8 cellular contexts compared by ENCODE assay signal in the genomic region with DNA sequence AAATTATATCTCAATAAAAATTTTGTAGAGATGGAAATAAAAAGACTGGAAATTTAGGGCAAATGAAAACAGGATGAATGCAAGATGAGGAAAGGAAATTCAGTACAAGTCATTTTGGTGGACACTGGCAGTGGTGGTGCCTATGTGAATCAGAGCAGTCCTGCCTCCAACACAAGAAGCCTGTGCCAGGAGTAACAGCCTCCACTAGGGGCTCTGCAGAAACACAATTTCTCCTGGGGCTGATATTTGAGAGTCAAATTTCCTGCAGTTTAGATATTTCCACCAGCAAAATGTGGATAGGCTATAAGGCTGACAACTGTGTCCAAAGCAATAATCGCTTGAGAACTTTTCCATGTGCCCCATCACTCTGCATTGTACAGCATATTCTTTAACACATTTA. TPM values are rescaled to one million over a fixed set of nuclear protein-coding genes. Genes with fewer than 3 reads are reported as not detected.
A peak's percentile ranks its signal among the peaks of the same experiment; 100 is the strongest.
DNase-seq lines count a peak whose midpoint lies in the region; ATAC-seq and TF ChIP-seq lines count a peak whose summit lies in the region.

No MANE protein-coding gene starts in this region.

- intact Hi-C loops in sciatic nerve (cut with DNase I) = no loop called here

- H3K27ac ChIP-seq in coronary artery = no peak overlapping the region
- no peak overlapping the region for H3K27ac ChIP-seq in lung (ENCODE audit: low read depth in 1 of 2, low read length in 1 of 2)

- H3K36me3 ChIP-seq in lung (ENCODE audit: control insufficient read depth in 2 of 2, insufficient read depth in 2 of 2, low read length in 2 of 2) = no peaks in the 10 kb centered on the region

- WGBS in lung, 2 donors = 85 to 92% methylated on average over 1 of the region's 1 CpG

- in situ Hi-C loops in ACHN (cut with HindIII; ENCODE audit: low pct_ligation_motif_present, low pct_unique_long_range_greater_than_20kb, low sequenced_read_pairs) = no loop called here

- no peaks in the 10 kb centered on the region for H3K9me3 Mint-ChIP-seq in activated T-cell treated with anti-CD3 and anti-CD28 coated beads, Interleukin-2, amount 50 U/mL, for 72 hours
- no peaks in the 10 kb centered on the region for H3K9me3 Mint-ChIP-seq in stimulated activated naive B cell treated with anti-CD40 and anti-IgM and Interleukin-4, amounts not matched to agents 10 μg/mL and 1 μg/mL and 100 μg/mL, for 72 hours

- ATAC-seq in lung (ENCODE audit: insufficient read depth, low FRiP score) (no peak), sciatic nerve (no peak)
- no peak for ATAC-seq in activated T-cell treated with anti-CD3 and anti-CD28 coated beads, Interleukin-2, amount 50 U/mL, for 72 hours (replicated peaks in 1 of 2)
- ATAC-seq in stimulated activated naive B cell treated with anti-CD40 and anti-IgM and Interleukin-4, amounts not matched to agents 10 μg/mL and 1 μg/mL and 100 μg/mL, for 72 hours (replicated peaks) = no peak

- no peaks in the 10 kb centered on the region for H3K36me3 Mint-ChIP-seq in activated T-cell treated with anti-CD3 and anti-CD28 coated beads, Interleukin-2, amount 50 U/mL, for 72 hours (ENCODE audit: insufficient read depth in 2 of 2)
- H3K36me3 Mint-ChIP-seq in stimulated activated naive B cell treated with anti-CD40 and anti-IgM and Interleukin-4, amounts not matched to agents 10 μg/mL and 1 μg/mL and 100 μg/mL, for 72 hours = no peaks in the 10 kb centered on the region

- H3K4me3 Mint-ChIP-seq in activated T-cell treated with anti-CD3 and anti-CD28 coated beads, Interleukin-2, amount 50 U/mL, for 72 hours = no peak overlapping the region
- H3K4me3 Mint-ChIP-seq in stimulated activated naive B cell treated with anti-CD40 and anti-IgM and Interleukin-4, amounts not matched to agents 10 μg/mL and 1 μg/mL and 100 μg/mL, for 72 hours = no peak overlapping the region

- H3K27ac Mint-ChIP-seq in activated T-cell treated with anti-CD3 and anti-CD28 coated beads, Interleukin-2, amount 50 U/mL, for 72 hours = no peak overlapping the region
- no peak overlapping the region for H3K27ac Mint-ChIP-seq in stimulated activated naive B cell treated with anti-CD40 and anti-IgM and Interleukin-4, amounts not matched to agents 10 μg/mL and 1 μg/mL and 100 μg/mL, for 72 hours

- H3K27me3 ChIP-seq in lung (ENCODE audit: control insufficient read depth, insufficient read depth) = no peaks in the 10 kb centered on the region

- H3K4me3 ChIP-seq in coronary artery = no peak overlapping the region
- H3K4me3 ChIP-seq in lung = no peak overlapping the region

- no peaks in the 10 kb centered on the region for H3K4me1 ChIP-seq in lung (ENCODE audit: control insufficient read depth in 2 of 2, insufficient read depth in 2 of 2, low read length in 2 of 2)

- no peaks in the 10 kb centered on the region for H3K9me3 ChIP-seq in lung (ENCODE audit: control insufficient read depth in 2 of 2, insufficient read depth in 1 of 2, low read length in 1 of 2)

- DNase-seq in ACHN (peak; percentile 38), Kasumi-1 (lab: John Stamatoyannopoulos, UW) (peak; percentile 80 to 82), coronary artery (ENCODE audit: low spot score) (no peak), lung (ENCODE audit: low spot score) (no peak), germinal center (ENCODE audit: low spot score) (no peak), sciatic nerve (ENCODE audit: low spot score) (no peak)
- DNase-seq in activated T-cell treated with anti-CD3 and anti-CD28 coated beads, Interleukin-2, amount 50 U/mL, for 72 hours = no peak
- no peak for DNase-seq in stimulated activated naive B cell treated with anti-CD40 and anti-IgM and Interleukin-4, amounts not matched to agents 10 μg/mL and 1 μg/mL and 100 μg/mL, for 72 hours

- peaks cover 23% of the 10 kb centered on the region for H3K27me3 Mint-ChIP-seq in activated T-cell treated with anti-CD3 and anti-CD28 coated beads, Interleukin-2, amount 50 U/mL, for 72 hours (ENCODE audit: low read depth)
- peaks cover 24 to 32% of the 10 kb centered on the region in 2 donors for H3K27me3 Mint-ChIP-seq in stimulated activated naive B cell treated with anti-CD40 and anti-IgM and Interleukin-4, amounts not matched to agents 10 μg/mL and 1 μg/mL and 100 μg/mL, for 72 hours

- no peaks in the 10 kb centered on the region for H3K4me1 Mint-ChIP-seq in activated T-cell treated with anti-CD3 and anti-CD28 coated beads, Interleukin-2, amount 50 U/mL, for 72 hours (ENCODE audit: low read depth)
- peaks cover 3 to 4% of the 10 kb centered on the region in 2 donors for H3K4me1 Mint-ChIP-seq in stimulated activated naive B cell treated with anti-CD40 and anti-IgM and Interleukin-4, amounts not matched to agents 10 μg/mL and 1 μg/mL and 100 μg/mL, for 72 hours

- peak; percentile 55 for TF ChIP-seq CTCF in coronary artery (IDR thresholded peaks at IDR 0.05)
- TF ChIP-seq CTCF in lung (IDR thresholded peaks at IDR 0.05; ENCODE audit: control extremely low read depth, extremely low read depth) = peak; percentile 4

RNA-seq across cellular contexts. Expression of gene PLXDC2, which starts 4.7 kb away (rescaled TPM):
- total RNA-seq in lung = 10 to 100 TPM; 61.9 to 99.6 TPM
- 10 to 100 TPM; 11.8 to 19.6 TPM for polyA plus RNA-seq in lung
- total RNA-seq in activated T-cell treated with anti-CD3 and anti-CD28 coated beads, Interleukin-2, amount 50 U/mL, for 72 hours = under 1 TPM; 0.07 to 0.09 TPM
- total RNA-seq in sciatic nerve = 118 TPM

Comparison
In these comparisons a context has a peak if more than half of its experiments do, and no peak if none do; other contexts are left out.
1. DNase-seq: peak in ACHN (single experiment) and Kasumi-1 (2 of 2); none in coronary artery (single experiment), lung (single experiment), germinal center (single experiment), activated T-cell treated with anti-CD3 and anti-CD28 coated beads, Interleukin-2, amount 50 U/mL, for 72 hours (0 of 2), stimulated activated naive B cell treated with anti-CD40 and anti-IgM and Interleukin-4, amounts not matched to agents 10 μg/mL and 1 μg/mL and 100 μg/mL, for 72 hours (single experiment) and sciatic nerve (single experiment).
2. RNA of gene PLXDC2, which starts 4.7 kb away (total RNA-seq): 118 TPM in sciatic nerve (single experiment) and 61.9 to 99.6 TPM in lung; 0.07 to 0.09 TPM in activated T-cell treated with anti-CD3 and anti-CD28 coated beads, Interleukin-2, amount 50 U/mL, for 72 hours; every median in the first group is over 10 times any median in the second.